In genomic region chr6:149848343-149848742, GRCh38 we compare ENCODE assay signal across 8 cellular contexts. TPM values are rescaled to one million over a fixed set of nuclear protein-coding genes. Genes with fewer than 3 reads are reported as not detected.
"Had no signal": no experiment of that assay in that cellular context is flagged by ENCODE, and none has a peak within 500 bp of the region (broad histone marks: within the 10 kb centered on the region; RNA-seq: fewer than 3 reads in every experiment).

No MANE protein-coding gene starts in this region.

RNA-seq across cellular contexts. Expression of gene RAET1E, which starts 49.6 kb away (rescaled TPM):
- total RNA-seq: cerebellum; endodermal cell; kidney epithelial cell; naive thymus-derived CD8-positive, alpha-beta T cell; progenitor cell of endocrine pancreas; renal cortical epithelial cell; temporal lobe had no signal
- polyA plus RNA-seq: naive thymus-derived CD8-positive, alpha-beta T cell; neural cell had no signal
